ENCODE assay signal across 1 cellular context in genomic region chr12:50597200-50598195, GRCh38.
A peak's percentile ranks its signal among the peaks of the same experiment; 100 is the strongest.
TF ChIP-seq lines count a peak whose summit lies in the region.

No MANE protein-coding gene starts in this region.

TF ChIP-seq in K562, 482 proteins besides CTCF, POLR2A, EP300 and RAD21 (continued from another document):
- TF ChIP-seq ZNF263 (CRISPR knock-in tag; IDR thresholded peaks at IDR 0.05; ENCODE audit: borderline replicate concordance) (peak; percentile 37; the same call in 1 of the 2 replicates), WHSC1 (IDR thresholded peaks at IDR 0.05; ENCODE audit: low read length) (no peak), ATF4 (CRISPR knock-in tag; IDR thresholded peaks at IDR 0.05) (no peak), KDM1A (IDR thresholded peaks at IDR 0.05) (peak; percentile 23 to 63; a peak in 3 of 4 replicates), NFRKB (IDR thresholded peaks at IDR 0.05; ENCODE audit: low read depth) (0 out of 2 replicates have a peak, but pooled peaks have one; percentile 4), ETV1 (tag; conservative IDR thresholded peaks at IDR 0.05; ENCODE audit: low read depth) (0 out of 2 replicates have a peak, but pooled peaks have one; percentile 35), IFI16 (CRISPR knock-in tag; IDR thresholded peaks at IDR 0.05) (no peak), ZNF174 (CRISPR knock-in tag; IDR thresholded peaks at IDR 0.05) (no peak), HDAC1 (IDR thresholded peaks at IDR 0.05) (peak in 1 of 2 experiments; percentile 45; a peak in 1 of 4 replicates), NONO (IDR thresholded peaks at IDR 0.05; ENCODE audit: low read depth in 2 of 2, low read length in 1 of 2) (no peak), JUND (IDR thresholded peaks at IDR 0.05; ENCODE audit: borderline replicate concordance, low read depth, low read length) (peak; percentile 53; the same call in 1 of the 2 replicates), JUND (tag; IDR thresholded peaks at IDR 0.05; ENCODE audit: borderline replicate concordance, low read depth, low read length) (no peak; the same call in 2 of the 3 replicates), ZNF253 (CRISPR knock-in tag; conservative IDR thresholded peaks at IDR 0.05) (no peak), HLTF (IDR thresholded peaks at IDR 0.05) (no peak), VEZF1 (CRISPR knock-in tag; IDR thresholded peaks at IDR 0.05) (0 out of 2 replicates have a peak, but pooled peaks have one; percentile 20), ETV5 (CRISPR knock-in tag; IDR thresholded peaks at IDR 0.05; ENCODE audit: low read depth) (no peak), CREM (IDR thresholded peaks at IDR 0.05; ENCODE audit: low read depth) (peak; percentile 35; the same call in 1 of the 2 replicates), RREB1 (CRISPR knock-in tag; IDR thresholded peaks at IDR 0.05) (0 out of 2 replicates have a peak, but pooled peaks have one; percentile 52), SIN3A (IDR thresholded peaks at IDR 0.05; ENCODE audit: borderline replicate concordance in 2 of 2, control insufficient read depth in 1 of 2, low read depth in 2 of 2, low read length in 2 of 2) (no peak), CHD7 (IDR thresholded peaks at IDR 0.05; ENCODE audit: low read depth, low read length) (no peak), FOSL1 (tag; conservative IDR thresholded peaks at IDR 0.05) (peak; percentile 66), HDAC2 (IDR thresholded peaks at IDR 0.05) (0 out of 2 replicates have a peak, but pooled peaks have one; percentile 47), POLR2G (IDR thresholded peaks at IDR 0.05; ENCODE audit: low read depth, low read length) (no peak), ZNF436 (CRISPR knock-in tag; IDR thresholded peaks at IDR 0.05) (no peak), JUN (IDR thresholded peaks at IDR 0.05; ENCODE audit: borderline replicate concordance, low read depth, low read length) (0 out of 2 replicates have a peak, but pooled peaks have one; percentile 28), JUN (CRISPR knock-in tag; IDR thresholded peaks at IDR 0.05; ENCODE audit: borderline replicate concordance) (no peak), NFE2 (IDR thresholded peaks at IDR 0.05; ENCODE audit: low read depth) (0 out of 2 replicates have a peak, but pooled peaks have one; percentile 2), MECOM (CRISPR knock-in tag; IDR thresholded peaks at IDR 0.05) (no peak)
